ENCODE assay signal across 27 cellular contexts in genomic region chr3:125260158-125260557, GRCh38.
"Had no signal": no experiment of that assay in that cellular context is flagged by ENCODE, and none has a peak within 500 bp of the region (broad histone marks: within the 10 kb centered on the region; RNA-seq: fewer than 3 reads in every experiment).

No MANE protein-coding gene starts in this region.

- H3K27me3 Mint-ChIP-seq: activated B cell treated with CpG ODN at 0.5 μM for 24 hours; activated CD4-positive, alpha-beta memory T cell treated with anti-CD3 and anti-CD28 coated beads for 36 hours had no signal

- H3K4me3 ChIP-seq: adrenal gland, body of pancreas, breast epithelium, K562, PC-9 had no signal

- H3K9me3 ChIP-seq: body of pancreas had no signal

- H3K27ac Mint-ChIP-seq: activated B cell treated with CpG ODN at 0.5 μM for 24 hours; activated CD4-positive, alpha-beta memory T cell treated with anti-CD3 and anti-CD28 coated beads for 36 hours; activated naive CD4-positive, alpha-beta T cell treated with anti-CD3 and anti-CD28 coated beads for 36 hours; activated naive CD4-positive, alpha-beta T cell treated with anti-CD3 and anti-CD28 coated beads, Interleukin-2, amount 50 U/mL, for 72 hours; activated T-helper 1 cell treated with anti-CD3 and anti-CD28 coated beads, Interleukin-12 subunit alpha, Interleukin-12 subunit beta, Interleukin-2, Interleukin-4 antibody, amounts not matched to agents 30 ng/mL and 10 ng/mL and 1 ng/mL, durations not matched to agents 14 hours and 24 hours and 36 hours had no signal

- DNase-seq: activated B cell treated with CpG ODN at 0.5 μM for 24 hours; activated CD4-positive, alpha-beta memory T cell treated with anti-CD3 and anti-CD28 coated beads for 36 hours; activated CD4-positive, alpha-beta T cell treated with anti-CD3 and anti-CD28 coated beads for 4 hours; activated CD4-positive, alpha-beta T cell treated with anti-CD3 and anti-CD28 coated beads, Interleukin-2, amount 50 U/mL, for 1 hour; activated CD4-positive, CD25-positive, alpha-beta regulatory T cell treated with anti-CD3 and anti-CD28 coated beads, Interleukin-2, amount 50 U/mL, for 72 hours; activated CD8-positive, alpha-beta memory T cell treated with anti-CD3 and anti-CD28 coated beads, Interleukin-2, amount 50 U/mL, for 4 hours; activated gamma-delta T cell treated with Interleukin-2 at 50 U/mL for 16 hours; activated naive CD4-positive, alpha-beta T cell treated with anti-CD3 and anti-CD28 coated beads for 36 hours; activated T-cell treated with anti-CD3 and anti-CD28 coated beads for 4 hours; activated T-cell treated with anti-CD3 and anti-CD28 coated beads, Interleukin-2, amount 50 U/mL, for 4 hours; adrenal gland; body of pancreas; cerebellar nuclear complex; NCI-H1694; NCI-H2171 treated with DMSO at 0.1 percent for 48 hours; NCI-H2227 treated with DMSO at 0.1 percent for 48 hours; NCI-H446; NCI-H526 treated with DMSO at 0.1 percent for 48 hours; PC-9; SIG-M5; SW 1271; T1000 had no signal

- ATAC-seq: activated T-cell treated with anti-CD3 and anti-CD28 coated beads, Interleukin-2, amount 50 U/mL, for 4 hours; body of pancreas; K562; Right ventricle myocardium inferior had no signal

- H3K4me1 ChIP-seq: adrenal gland, body of pancreas, breast epithelium had no signal

- H3K4me3 Mint-ChIP-seq: activated B cell treated with CpG ODN at 0.5 μM for 24 hours; activated CD4-positive, alpha-beta memory T cell treated with anti-CD3 and anti-CD28 coated beads for 36 hours; activated naive CD4-positive, alpha-beta T cell treated with anti-CD3 and anti-CD28 coated beads for 36 hours; activated T-cell treated with anti-CD3 and anti-CD28 coated beads, Interleukin-2, amount 50 U/mL, for 4 hours; activated T-helper 1 cell treated with anti-CD3 and anti-CD28 coated beads, Interleukin-12 subunit alpha, Interleukin-12 subunit beta, Interleukin-2, Interleukin-4 antibody, amounts not matched to agents 30 ng/mL and 10 ng/mL and 1 ng/mL, durations not matched to agents 14 hours and 24 hours and 36 hours had no signal

- H3K36me3 ChIP-seq: adrenal gland, breast epithelium had no signal
